Comparison of ENCODE assay signal across 8 cellular contexts in the genomic region with DNA sequence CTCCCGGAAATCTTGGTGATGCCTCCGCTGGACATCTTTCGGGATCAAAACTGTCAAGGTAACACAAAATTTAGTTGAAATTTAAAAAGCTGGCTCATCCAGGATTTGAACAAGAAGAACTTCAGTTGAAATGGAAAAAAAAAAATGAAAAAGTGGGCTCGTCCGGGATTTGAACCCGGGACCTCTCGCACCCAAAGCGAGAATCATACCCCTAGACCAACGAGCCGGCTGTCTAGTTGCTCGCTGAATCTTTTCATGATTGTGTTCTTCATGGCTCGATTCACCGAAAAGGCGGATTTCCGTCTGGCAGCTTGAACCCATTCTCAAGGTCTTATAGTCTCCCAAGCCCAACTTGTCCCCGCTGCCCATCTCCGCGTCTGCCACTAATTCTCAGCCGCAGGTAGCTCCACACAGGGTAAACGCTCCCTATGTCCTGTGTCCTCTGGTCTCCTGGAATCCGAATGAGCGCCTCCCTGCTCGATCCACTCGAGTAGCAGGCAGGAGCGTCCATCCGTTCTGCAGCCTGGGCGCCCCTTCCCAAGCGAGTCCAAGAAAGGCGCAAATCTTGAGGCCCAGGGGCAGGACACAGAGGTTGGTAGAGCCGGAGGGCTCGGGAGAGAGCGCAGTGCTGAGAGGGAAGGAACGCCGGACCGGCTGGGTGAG. TPM values are rescaled to one million over a fixed set of nuclear protein-coding genes. Genes with fewer than 3 reads are reported as not detected.
DNase-seq lines count a peak whose midpoint lies in the region; ATAC-seq and TF ChIP-seq lines count a peak whose summit lies in the region.

No MANE protein-coding gene starts in this region.

- peaks cover 28% of the 10 kb centered on the region for H3K36me3 Mint-ChIP-seq in activated B cell treated with CpG ODN at 0.5 μM for 24 hours (ENCODE audit: low read depth)
- H3K36me3 Mint-ChIP-seq in dendritic cell treated with granulocyte-macrophage colony-stimulating factor and Interleukin-4, amounts not matched to agents 40 ng/mL and 50 ng/mL, for 4 days (ENCODE audit: low read depth): peaks cover 43% of the 10 kb centered on the region
- no peaks in the 10 kb centered on the region for H3K36me3 Mint-ChIP-seq in memory B cell

- peak overlapping the region; percentile 83 for H2AFZ ChIP-seq in HCT116 (ENCODE audit: low read depth, low read length, poor library complexity, severe bottlenecking)

- H3K9ac ChIP-seq in HCT116 (ENCODE audit: low read length): peak overlapping the region; percentile 64

- H3K4me1 Mint-ChIP-seq in activated B cell treated with CpG ODN at 0.5 μM for 24 hours (peaks cover 52% of the 10 kb centered on the region), memory B cell (peaks cover 42% of the 10 kb centered on the region)
- H3K4me1 Mint-ChIP-seq in dendritic cell treated with granulocyte-macrophage colony-stimulating factor and Interleukin-4, amounts not matched to agents 40 ng/mL and 50 ng/mL, for 4 days (ENCODE audit: low read depth): peaks cover 69% of the 10 kb centered on the region

- H3K27me3 Mint-ChIP-seq in activated B cell treated with CpG ODN at 0.5 μM for 24 hours (peaks cover 11% of the 10 kb centered on the region), memory B cell (no peaks in the 10 kb centered on the region)
- peaks cover 30% of the 10 kb centered on the region for H3K27me3 Mint-ChIP-seq in dendritic cell treated with granulocyte-macrophage colony-stimulating factor and Interleukin-4, amounts not matched to agents 40 ng/mL and 50 ng/mL, for 4 days

- peak overlapping the region; percentile 98 for H3K27ac Mint-ChIP-seq in activated B cell treated with CpG ODN at 0.5 μM for 24 hours
- H3K27ac Mint-ChIP-seq in dendritic cell treated with granulocyte-macrophage colony-stimulating factor and Interleukin-4, amounts not matched to agents 40 ng/mL and 50 ng/mL, for 4 days: peak overlapping the region; percentile 99
- peak overlapping the region; percentile 100 for H3K27ac Mint-ChIP-seq in memory B cell

- peaks cover 23 to 61% of the 10 kb centered on the region in 2 experiments for H3K4me1 ChIP-seq in HCT116 (ENCODE audit: control insufficient read depth in 1 of 2, insufficient read depth in 2 of 2, low read length in 2 of 2)

- H4K20me1 ChIP-seq in HCT116 (ENCODE audit: insufficient read depth): no peaks in the 10 kb centered on the region

- no peaks in the 10 kb centered on the region for H3K9me3 ChIP-seq in HCT116 (ENCODE audit: control insufficient read depth in 1 of 2, insufficient read depth in 1 of 2, low read depth in 1 of 2, low read length in 2 of 2)

- RAD21 ChIA-PET in HCT116 (lab: Charles Lee; ENCODE audit: low non-redundant PET in 1 of 2, low total read pairs in 2 of 2, uncharacterized antibody in 2 of 2, unreplicated experiment in 2 of 2): no interaction called here

- peak overlapping the region; percentile 41 to 64 for H3K4me3 ChIP-seq in HCT116 (replicated peaks in 1 of 2; ENCODE audit: low read depth in 1 of 2, low read length in 2 of 2)

- peak overlapping the region; percentile 67 for H3K27ac ChIP-seq in HCT116 (ENCODE audit: low read depth, low read length)

- peak; percentile 71 for DNase-seq in HCT116 (ENCODE audit: low read depth, low spot score)
- DNase-seq in activated B cell treated with CpG ODN at 0.5 μM for 24 hours: peak; percentile 72
- DNase-seq in memory B cell (ENCODE audit: low spot score in 2 of 2): peak; percentile 85 to 88
- DNase-seq in stimulated activated CD8-positive, alpha-beta memory T cell treated with anti-CD3 and anti-CD28 coated beads, Interleukin-12 subunit alpha, Interleukin-12 subunit beta, amount 100 ng/mL, for 4 hours (ENCODE audit: low read depth): peak; percentile 55
- no peak for DNase-seq in NOMO-1 (lab: John Stamatoyannopoulos, UW; ENCODE audit: unreplicated experiment in 2 of 2)

- H3K4me3 Mint-ChIP-seq in activated B cell treated with CpG ODN at 0.5 μM for 24 hours (peak overlapping the region; percentile 88), memory B cell (peak overlapping the region; percentile 96)
- H3K4me3 Mint-ChIP-seq in dendritic cell treated with granulocyte-macrophage colony-stimulating factor and Interleukin-4, amounts not matched to agents 40 ng/mL and 50 ng/mL, for 4 days: peak overlapping the region; percentile 99

- CTCF ChIA-PET in HCT116 (lab: Charles Lee) (interaction anchor here (0.8 to 0.9 kb wide), 2 partner anchors 21 to 34 kb away, joined by 3 read pairs; partner anchors contain the start of gene TRIM41), activated B cell treated with CpG ODN at 0.5 μM for 24 hours (lab: Charles Lee) (interaction anchor here (0.9 to 3.4 kb wide), 5 partner anchors 9 to 36 kb away, joined by 3 to 17 read pairs (median 5); no protein-coding TSS in a partner anchor)

- peak overlapping the region; percentile 90 for H3K4me2 ChIP-seq in HCT116 (ENCODE audit: low read length)

- TF ChIP-seq POLR2A in HCT116 (IDR thresholded peaks at IDR 0.05; ENCODE audit: borderline replicate concordance, extremely low read depth, insufficient read depth, insufficient read length): no peak

- no peaks in the 10 kb centered on the region for H3K36me3 ChIP-seq in HCT116 (ENCODE audit: control insufficient read depth in 1 of 2, insufficient read depth in 2 of 2, low read length in 2 of 2)

- POLR2A ChIA-PET in HCT116 (lab: Charles Lee): interaction anchor here (0.7 to 3.2 kb wide), 6 partner anchors 15 to 48 kb away, joined by 3 to 13 read pairs (median 6); partner anchors contain the start of gene TRIM7
- POLR2A ChIA-PET in activated B cell treated with CpG ODN at 0.5 μM for 24 hours (lab: Charles Lee): interaction anchor here (0.7 to 12.0 kb wide), 15 partner anchors 14 to 385 kb away, joined by 3 to 317 read pairs (median 14); partner anchors contain the start of genes RACK1, TRIM41, TRIM52 and TRIM7

- ATAC-seq in HCT116 (peak; percentile 13), activated B cell treated with CpG ODN at 0.5 μM for 24 hours (ENCODE audit: low read depth) (peak; percentile 7), memory B cell (ENCODE audit: low read depth) (peak; percentile 8), GM18909 (IDR thresholded peaks at IDR 0.05; ENCODE audit: poor library complexity, unreplicated experiment) (no peak), GM18861 (IDR thresholded peaks at IDR 0.05; ENCODE audit: unreplicated experiment) (no peak)

- intact Hi-C loops in HCT116 (cut with micrococcal nuclease) (loop anchor here (1.0 to 2.0 kb wide), 4 partner anchors 16 to 33 kb away; no protein-coding TSS in a partner anchor), activated B cell treated with CpG ODN at 0.5 μM for 24 hours (cut with micrococcal nuclease) (loop anchor here (1.0 kb wide), 4 partner anchors 16 to 328 kb away; partner anchors contain the start of genes RACK1 and ZFP62)
- intact Hi-C loops in dendritic cell treated with granulocyte-macrophage colony-stimulating factor and Interleukin-4, amounts not matched to agents 40 ng/mL and 50 ng/mL, for 4 days (cut with micrococcal nuclease): loop anchor here (5.0 kb wide), 1 partner anchor 73 kb away; the partner anchor contains the start of gene TRIM52

- H3K9me2 ChIP-seq in HCT116 (ENCODE audit: insufficient read depth): no peaks in the 10 kb centered on the region

- TF ChIP-seq RAD21 in HCT116 (IDR thresholded peaks at IDR 0.05; ENCODE audit: low read depth): no peak

- TF ChIP-seq CTCF in HCT116 (IDR thresholded peaks at IDR 0.05 in 2 of 3, conservative IDR thresholded peaks at IDR 0.05 in 1 of 3; ENCODE audit: borderline replicate concordance in 1 of 3, insufficient read depth in 1 of 3, low read depth in 2 of 3, low read length in 2 of 3) (no peak), activated B cell treated with CpG ODN at 0.5 μM for 24 hours (IDR thresholded peaks at IDR 0.05) (no peak)

- BruUV-seq in HCT116 (replicated peaks; lab: Mats Ljungman, UMichigan): no TSS peak

- H3K9me3 Mint-ChIP-seq in activated B cell treated with CpG ODN at 0.5 μM for 24 hours (no peaks in the 10 kb centered on the region), memory B cell (no peaks in the 10 kb centered on the region)
- no peaks in the 10 kb centered on the region for H3K9me3 Mint-ChIP-seq in dendritic cell treated with granulocyte-macrophage colony-stimulating factor and Interleukin-4, amounts not matched to agents 40 ng/mL and 50 ng/mL, for 4 days

- no peaks in the 10 kb centered on the region for H3K27me3 ChIP-seq in HCT116 (ENCODE audit: insufficient read depth, low read length)

- 0 out of 2 replicates have a peak, but pooled peaks cover 6% of the 10 kb centered on the region for H3K79me2 ChIP-seq in HCT116 (ENCODE audit: insufficient read depth, low read length)

TF ChIP-seq in HCT116, 20 proteins besides CTCF, POLR2A, EP300 and RAD21:
- TF ChIP-seq ZNF274 (IDR thresholded peaks at IDR 0.05; ENCODE audit: low read depth, low read length): no peak
- TF ChIP-seq, protein P1, sequence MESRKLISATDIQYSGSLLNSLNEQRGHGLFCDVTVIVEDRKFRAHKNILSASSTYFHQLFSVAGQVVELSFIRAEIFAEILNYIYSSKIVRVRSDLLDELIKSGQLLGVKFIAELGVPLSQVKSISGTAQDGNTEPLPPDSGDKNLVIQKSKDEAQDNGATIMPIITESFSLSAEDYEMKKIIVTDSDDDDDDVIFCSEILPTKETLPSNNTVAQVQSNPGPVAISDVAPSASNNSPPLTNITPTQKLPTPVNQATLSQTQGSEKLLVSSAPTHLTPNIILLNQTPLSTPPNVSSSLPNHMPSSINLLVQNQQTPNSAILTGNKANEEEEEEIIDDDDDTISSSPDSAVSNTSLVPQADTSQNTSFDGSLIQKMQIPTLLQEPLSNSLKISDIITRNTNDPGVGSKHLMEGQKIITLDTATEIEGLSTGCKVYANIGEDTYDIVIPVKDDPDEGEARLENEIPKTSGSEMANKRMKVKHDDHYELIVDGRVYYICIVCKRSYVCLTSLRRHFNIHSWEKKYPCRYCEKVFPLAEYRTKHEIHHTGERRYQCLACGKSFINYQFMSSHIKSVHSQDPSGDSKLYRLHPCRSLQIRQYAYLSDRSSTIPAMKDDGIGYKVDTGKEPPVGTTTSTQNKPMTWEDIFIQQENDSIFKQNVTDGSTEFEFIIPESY (IDR thresholded peaks at IDR 0.05; ENCODE audit: extremely low read depth, insufficient replicate concordance, low read length): peak; percentile 26

RNA-seq across cellular contexts. Expression of gene TRIM7, which starts 16.2 kb away (rescaled TPM):
- total RNA-seq in HCT116 (2021; ENCODE audit: unreplicated experiment) (30.2 TPM), activated B cell treated with CpG ODN at 0.5 μM for 24 hours (0.32 and 0.51 TPM in 2 replicates)
- polyA plus RNA-seq in HCT116 (2012): 21.9 and 25.3 TPM in 2 replicates

RNA-seq across cellular contexts. Expression of gene TRIM41, which starts 34.2 kb away (rescaled TPM):
- total RNA-seq in HCT116 (2021; ENCODE audit: unreplicated experiment) (51.8 TPM), activated B cell treated with CpG ODN at 0.5 μM for 24 hours (34.9 and 39.6 TPM in 2 replicates)
- 34.1 and 37.8 TPM in 2 replicates for polyA plus RNA-seq in HCT116 (2012)

RNA-seq across cellular contexts. Expression of gene OR2V2, which starts 41.4 kb away (rescaled TPM):
- total RNA-seq in HCT116 (2021; ENCODE audit: unreplicated experiment) (not detected), activated B cell treated with CpG ODN at 0.5 μM for 24 hours (not detected in 2 replicates)
- polyA plus RNA-seq in HCT116 (2012): 0.02 TPM in 1 of 2 replicates, not detected in the other

RNA-seq across cellular contexts. Expression of gene RACK1, which starts 54.9 kb away (rescaled TPM):
- total RNA-seq in HCT116 (2021; ENCODE audit: unreplicated experiment) (2,432 TPM), activated B cell treated with CpG ODN at 0.5 μM for 24 hours (2,528 and 2,812 TPM in 2 replicates)
- 5,228 and 5,585 TPM in 2 replicates for polyA plus RNA-seq in HCT116 (2012)

RNA-seq across cellular contexts. Expression of gene OR2V1, which starts 57.9 kb away (rescaled TPM):
- not detected for total RNA-seq in HCT116 (2021; ENCODE audit: unreplicated experiment)
- 0.10 TPM in 1 of 2 replicates, not detected in the other for polyA plus RNA-seq in HCT116 (2012)
- not detected in 2 replicates for total RNA-seq in activated B cell treated with CpG ODN at 0.5 μM for 24 hours

Comparison
In these comparisons a context has a peak if more than half of its experiments do, and no peak if none do; other contexts are left out.
1. ATAC-seq: peak in HCT116 (single experiment), activated B cell treated with CpG ODN at 0.5 μM for 24 hours (single experiment) and memory B cell (single experiment); none in GM18909 (single experiment) and GM18861 (single experiment).
2. DNase-seq: peak in HCT116 (single experiment), activated B cell treated with CpG ODN at 0.5 μM for 24 hours (single experiment), memory B cell (2 of 2) and stimulated activated CD8-positive, alpha-beta memory T cell treated with anti-CD3 and anti-CD28 coated beads, Interleukin-12 subunit alpha, Interleukin-12 subunit beta, amount 100 ng/mL, for 4 hours (single experiment); none in NOMO-1 (0 of 2).
3. RNA of gene TRIM7, which starts 16.2 kb away (total RNA-seq): 30.2 TPM in HCT116 (single experiment); 0.32 to 0.51 TPM in activated B cell treated with CpG ODN at 0.5 μM for 24 hours; every median in the first group is over 10 times any median in the second.
4. Peak in every context shown above with its lines, with median percentiles within 50 percentile points of each other: H3K27ac Mint-ChIP-seq and H3K4me3 Mint-ChIP-seq.